In genomic region chr5:139765409-139766217, GRCh38 we compare ENCODE assay signal across 1 cellular context.
TF ChIP-seq lines count a peak whose summit lies in the region.

No MANE protein-coding gene starts in this region.

TF ChIP-seq in HEK293, 187 proteins besides CTCF, POLR2A, EP300 and RAD21 (continued from another document and continues in another):
- TF ChIP-seq ZNF558 (tag by site-specific recombination; IDR thresholded peaks at IDR 0.05): no peak
- no peak for TF ChIP-seq ZNF423 (tag by site-specific recombination; IDR thresholded peaks at IDR 0.05)
- peak; percentile 72 for TF ChIP-seq ZNF596 (tag by site-specific recombination; IDR thresholded peaks at IDR 0.05)
- TF ChIP-seq ZNF398 (tag by site-specific recombination; IDR thresholded peaks at IDR 0.05): peak; percentile 84
- no peak for TF ChIP-seq ZNF221 (tag by site-specific recombination; IDR thresholded peaks at IDR 0.05; ENCODE audit: borderline replicate concordance)
- TF ChIP-seq ZBTB26 (tag by site-specific recombination; optimal IDR thresholded peaks at IDR 0.05): peak; percentile 48
- TF ChIP-seq KLF1 (tag by site-specific recombination; IDR thresholded peaks at IDR 0.05): peak; percentile 83
- no peak for TF ChIP-seq PRDM2 (tag by site-specific recombination; IDR thresholded peaks at IDR 0.05; ENCODE audit: borderline replicate concordance)
- TF ChIP-seq MZF1 (tag by site-specific recombination; IDR thresholded peaks at IDR 0.05; ENCODE audit: borderline replicate concordance): no peak
- TF ChIP-seq PRDM1 (tag by site-specific recombination; IDR thresholded peaks at IDR 0.05): no peak
- no peak for TF ChIP-seq TRIM28 (IDR thresholded peaks at IDR 0.05; ENCODE audit: borderline replicate concordance, low read length)
- TF ChIP-seq KLF17 (tag by site-specific recombination; IDR thresholded peaks at IDR 0.05): peak; percentile 87
- TF ChIP-seq ZSCAN4 (tag by site-specific recombination; IDR thresholded peaks at IDR 0.05): peak; percentile 64
- TF ChIP-seq ZNF639 (tag by site-specific recombination; IDR thresholded peaks at IDR 0.05): peak; percentile 62; the same call in 1 of the 2 replicates
- no peak for TF ChIP-seq ZNF530 (tag by site-specific recombination; IDR thresholded peaks at IDR 0.05; ENCODE audit: low read depth)
- TF ChIP-seq ZNF121 (tag by site-specific recombination; IDR thresholded peaks at IDR 0.05): 0 out of 2 replicates have a peak, but pooled peaks have one; percentile 6
- TF ChIP-seq MYNN (tag by site-specific recombination; IDR thresholded peaks at IDR 0.05; ENCODE audit: borderline replicate concordance): no peak
- TF ChIP-seq SETDB1 (IDR thresholded peaks at IDR 0.05; ENCODE audit: insufficient read length, low read length): no peak
- TF ChIP-seq ZNF549 (tag by site-specific recombination; IDR thresholded peaks at IDR 0.05): no peak
- peak; percentile 44; the same call in 1 of the 2 replicates for TF ChIP-seq ZNF76 (tag by site-specific recombination; IDR thresholded peaks at IDR 0.05; ENCODE audit: borderline replicate concordance, low read depth)
- TF ChIP-seq ZNF239 (tag by site-specific recombination; IDR thresholded peaks at IDR 0.05): no peak
- TF ChIP-seq ZBTB49 (tag by site-specific recombination; IDR thresholded peaks at IDR 0.05; ENCODE audit: low read depth): no peak
- TF ChIP-seq ZNF692 (tag by site-specific recombination; IDR thresholded peaks at IDR 0.05): peak; percentile 65; the same call in 1 of the 2 replicates
- TF ChIP-seq ZNF837 (tag by site-specific recombination; IDR thresholded peaks at IDR 0.05): no peak
- TF ChIP-seq TSHZ1 (tag by site-specific recombination; IDR thresholded peaks at IDR 0.05; ENCODE audit: borderline replicate concordance): peak; percentile 40; the same call in 1 of the 2 replicates
- TF ChIP-seq ZNF362 (tag by site-specific recombination; IDR thresholded peaks at IDR 0.05): no peak
- TF ChIP-seq ZNF544 (tag by site-specific recombination; IDR thresholded peaks at IDR 0.05): no peak
- TF ChIP-seq ZNF416 (tag by site-specific recombination; IDR thresholded peaks at IDR 0.05): no peak
- TF ChIP-seq PRDM6 (tag by site-specific recombination; IDR thresholded peaks at IDR 0.05): no peak
- TF ChIP-seq ZNF514 (tag by site-specific recombination; IDR thresholded peaks at IDR 0.05): no peak
